Comparison of ENCODE assay signal across 14 cellular contexts in genomic region chr9:36317766-36318165, GRCh38. TPM values are rescaled to one million over a fixed set of nuclear protein-coding genes. Genes with fewer than 3 reads are reported as not detected.
DNase-seq lines count a peak whose midpoint lies in the region; ATAC-seq and TF ChIP-seq lines count a peak whose summit lies in the region.
"Had no signal": no experiment of that assay in that cellular context is flagged by ENCODE, and none has a peak within 500 bp of the region (broad histone marks: within the 10 kb centered on the region; RNA-seq: fewer than 3 reads in every experiment).

No MANE protein-coding gene starts in this region.

- H3K4me3 ChIP-seq in breast epithelium (no peak overlapping the region), lower leg skin (ENCODE audit: low read depth, poor library complexity, severe bottlenecking) (no peak overlapping the region), spleen (no peak overlapping the region)
- H3K4me3 ChIP-seq: GM12878 had no signal

- ATAC-seq in HG03520 (IDR thresholded peaks at IDR 0.05; ENCODE audit: unreplicated experiment) = no peak
- ATAC-seq: GM12878 had no signal

- no peak for TF ChIP-seq CTCF in C4-2B (conservative IDR thresholded peaks at IDR 0.05)
- TF ChIP-seq CTCF in breast epithelium (IDR thresholded peaks at IDR 0.05) = no peak
- TF ChIP-seq CTCF in lower leg skin (IDR thresholded peaks at IDR 0.05) = no peak
- no peak for TF ChIP-seq CTCF in spleen (IDR thresholded peaks at IDR 0.05 in 8 of 11, conservative IDR thresholded peaks at IDR 0.05 in 3 of 11)

- intact Hi-C loops in breast epithelium (cut with DNase I; ENCODE audit: low total_unique reads) (loop anchor here (10.0 kb wide), 1 partner anchor 1037 kb away; no protein-coding TSS in a partner anchor), lower leg skin (cut with DNase I; ENCODE audit: low total_unique reads) (no loop called here), spleen (cut with DNase I; ENCODE audit: low total_unique reads) (no loop called here)

- 11 to 34% methylated on average over 6 of the region's 6 CpGs for WGBS in lower leg skin, 2 donors
- WGBS in spleen, 5 donors = 22 to 35% (median 32%) methylated on average over 3 to 6 of the region's 6 CpGs

- H3K9me3 ChIP-seq in breast epithelium (no peaks in the 10 kb centered on the region), spleen (peaks cover 0 to 4% (median 0%) of the 10 kb centered on the region in 8 donors)

- H3K27ac Mint-ChIP-seq in activated CD4-positive, alpha-beta memory T cell treated with anti-CD3 and anti-CD28 coated beads, Interleukin-2, amount 10 ng/mL, durations not matched to agents 7 days and 5 days = no peak overlapping the region
- H3K27ac Mint-ChIP-seq: B cell, naive B cell had no signal

- no peak overlapping the region for H3K4me3 Mint-ChIP-seq in activated CD4-positive, alpha-beta memory T cell treated with anti-CD3 and anti-CD28 coated beads, Interleukin-2, amount 10 ng/mL, durations not matched to agents 7 days and 5 days
- H3K4me3 Mint-ChIP-seq: B cell, brain, naive B cell had no signal

- no peaks in the 10 kb centered on the region for H3K27me3 ChIP-seq in breast epithelium
- peaks cover 0 to 16% (median 0%) of the 10 kb centered on the region in 7 donors for H3K27me3 ChIP-seq in spleen (replicated peaks in 1 of 7)

- H3K36me3 ChIP-seq in breast epithelium (no peaks in the 10 kb centered on the region), spleen (no peaks in the 10 kb centered on the region)

- DNase-seq in NCI-H1092 (lab: John Stamatoyannopoulos, UW) = peak; percentile 10
- peak; percentile 78 to 83 for DNase-seq in breast epithelium (ENCODE audit: low spot score in 2 of 2)
- DNase-seq in lower leg skin (ENCODE audit: low spot score in 2 of 2) = peak; percentile 31 to 87
- no peak for DNase-seq in spleen
- DNase-seq in activated CD4-positive, alpha-beta memory T cell treated with anti-CD3 and anti-CD28 coated beads, Interleukin-2, amount 10 ng/mL, durations not matched to agents 7 days and 5 days = no peak
- DNase-seq in AG08395 (ENCODE audit: low spot score) = no peak
- DNase-seq: naive B cell; SHP77 treated with DMSO at 0.1 percent for 48 hours; stimulated activated CD4-positive, alpha-beta T cell treated with anti-CD3 and anti-CD28 coated beads, Interleukin-15, amount 100 ng/mL, for 24 hours had no signal

- POLR2A ChIA-PET in activated CD4-positive, alpha-beta memory T cell treated with anti-CD3 and anti-CD28 coated beads, Interleukin-2, amount 10 ng/mL, durations not matched to agents 7 days and 5 days (lab: Charles Lee) = no interaction called here

- no peaks in the 10 kb centered on the region for H3K36me3 Mint-ChIP-seq in activated CD4-positive, alpha-beta memory T cell treated with anti-CD3 and anti-CD28 coated beads, Interleukin-2, amount 10 ng/mL, durations not matched to agents 7 days and 5 days (ENCODE audit: low read depth)
- H3K36me3 Mint-ChIP-seq: brain, naive B cell had no signal

- H3K27me3 Mint-ChIP-seq in activated CD4-positive, alpha-beta memory T cell treated with anti-CD3 and anti-CD28 coated beads, Interleukin-2, amount 10 ng/mL, durations not matched to agents 7 days and 5 days = no peaks in the 10 kb centered on the region

- H3K4me1 Mint-ChIP-seq in activated CD4-positive, alpha-beta memory T cell treated with anti-CD3 and anti-CD28 coated beads, Interleukin-2, amount 10 ng/mL, durations not matched to agents 7 days and 5 days = no peaks in the 10 kb centered on the region
- H3K4me1 Mint-ChIP-seq: B cell, naive B cell had no signal

- peaks cover 0 to 5% of the 10 kb centered on the region in 2 donors for H3K4me1 ChIP-seq in breast epithelium
- H3K4me1 ChIP-seq in spleen = no peaks in the 10 kb centered on the region

- H3K9me3 Mint-ChIP-seq in activated CD4-positive, alpha-beta memory T cell treated with anti-CD3 and anti-CD28 coated beads, Interleukin-2, amount 10 ng/mL, durations not matched to agents 7 days and 5 days = no peaks in the 10 kb centered on the region

- no peak for TF ChIP-seq POLR2A in breast epithelium (IDR thresholded peaks at IDR 0.05)
- no peak for TF ChIP-seq POLR2A in lower leg skin (IDR thresholded peaks at IDR 0.05)
- no peak for TF ChIP-seq POLR2A in spleen (IDR thresholded peaks at IDR 0.05)

- CTCF ChIA-PET in activated CD4-positive, alpha-beta memory T cell treated with anti-CD3 and anti-CD28 coated beads, Interleukin-2, amount 10 ng/mL, durations not matched to agents 7 days and 5 days (lab: Charles Lee) = interaction anchor here (1.8 kb wide), 1 partner anchor 11 kb away, joined by 7 read pairs; no protein-coding TSS in a partner anchor

- peak overlapping the region; percentile 57 for H3K27ac ChIP-seq in C4-2B
- H3K27ac ChIP-seq in breast epithelium = peak overlapping the region; percentile 76 to 79
- H3K27ac ChIP-seq in spleen = no peak overlapping the region

RNA-seq across cellular contexts. Expression of gene GNE, which starts 59.5 kb away (rescaled TPM):
- total RNA-seq in breast epithelium = 10 to 100 TPM; 24.9 to 38.2 (median 35.1) TPM
- total RNA-seq in lower leg skin = 10 to 100 TPM in 3 of 4 donors, 1 to 10 TPM in 1; 5.1 to 16.8 (median 13.7) TPM
- total RNA-seq in spleen = 10 to 100 TPM; 11.9 to 24.6 (median 16.7) TPM
- polyA plus RNA-seq in spleen = 1 to 10 TPM; 3.6 to 6.9 (median 4.2) TPM
- 10 to 100 TPM; 22.0 to 23.0 TPM for total RNA-seq in activated CD4-positive, alpha-beta memory T cell treated with anti-CD3 and anti-CD28 coated beads, Interleukin-2, amount 10 ng/mL, durations not matched to agents 7 days and 5 days

Comparison
In these comparisons a context has a peak if more than half of its experiments do, and no peak if none do; other contexts are left out.
1. H3K27ac ChIP-seq: peak in C4-2B (single experiment) and breast epithelium (2 of 2); none in spleen (0 of 8).
2. DNase-seq: peak in NCI-H1092 (single experiment), breast epithelium (2 of 2) and lower leg skin (2 of 2); none in spleen (single experiment), activated CD4-positive, alpha-beta memory T cell treated with anti-CD3 and anti-CD28 coated beads, Interleukin-2, amount 10 ng/mL, durations not matched to agents 7 days and 5 days (single experiment) and AG08395 (single experiment).